ENCODE assay signal across 8 cellular contexts in the genomic region with DNA sequence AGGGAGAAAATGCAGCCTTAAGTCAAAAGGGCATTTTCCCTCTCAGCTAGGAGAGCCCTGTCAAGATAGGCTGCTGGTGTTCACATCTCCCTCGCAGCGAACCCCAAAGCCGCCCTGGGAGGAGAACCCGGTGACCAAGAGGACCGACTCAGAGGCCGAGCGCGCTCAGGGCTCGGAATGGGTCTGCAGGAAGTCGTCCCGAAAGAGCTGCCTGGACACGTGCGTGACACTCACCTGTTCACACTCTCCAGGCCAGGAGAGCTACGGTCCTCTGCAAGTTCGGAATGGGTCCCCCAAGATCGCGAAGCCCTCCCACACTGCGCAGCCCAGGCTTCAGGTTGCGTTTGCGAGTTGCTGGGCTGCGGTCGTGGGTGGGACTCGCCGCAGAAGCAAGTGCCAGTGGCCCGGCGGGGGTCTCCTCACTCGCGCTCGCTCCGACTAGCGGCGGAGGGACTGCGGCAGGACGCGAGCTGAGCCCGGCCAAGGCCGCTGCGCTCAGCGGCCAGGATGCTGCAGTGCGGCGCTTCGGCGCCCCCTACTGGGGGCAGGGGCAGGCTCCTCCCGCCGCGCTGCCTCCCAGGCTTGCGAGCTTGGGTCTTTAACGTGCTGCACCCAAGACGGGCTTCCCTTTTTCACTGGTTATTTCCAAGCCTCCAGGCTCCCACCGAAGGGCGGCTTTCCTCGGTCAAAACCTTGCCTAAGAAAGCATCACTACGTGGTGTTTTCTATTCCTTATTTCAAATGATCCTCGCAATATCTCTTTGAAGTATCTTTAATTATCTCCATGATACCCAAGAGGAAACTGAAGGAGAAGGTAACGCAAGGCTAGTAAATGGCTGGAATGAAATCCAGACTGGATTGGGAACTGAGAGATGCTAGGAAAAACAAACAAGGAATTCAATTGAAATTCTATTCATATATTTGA. TPM values are rescaled to one million over a fixed set of nuclear protein-coding genes. Genes with fewer than 3 reads are reported as not detected.
A peak's percentile ranks its signal among the peaks of the same experiment; 100 is the strongest.
DNase-seq lines count a peak whose midpoint lies in the region; ATAC-seq and TF ChIP-seq lines count a peak whose summit lies in the region.

A gene with protein sequence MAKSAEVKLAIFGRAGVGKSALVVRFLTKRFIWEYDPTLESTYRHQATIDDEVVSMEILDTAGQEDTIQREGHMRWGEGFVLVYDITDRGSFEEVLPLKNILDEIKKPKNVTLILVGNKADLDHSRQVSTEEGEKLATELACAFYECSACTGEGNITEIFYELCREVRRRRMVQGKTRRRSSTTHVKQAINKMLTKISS (minus strand): TSS at position 457 of the 925 bp plus-strand sequence. CDS start 3,928 bp downstream, outside the sequence.

- H3K36me3 Mint-ChIP-seq in type B pancreatic cell: peaks cover 15% of the 10 kb centered on the region

- H2AFZ ChIP-seq in SU-DHL-6 (ENCODE audit: low read depth, low read length, severe bottlenecking): no peak within 1 kb of the TSS

- peak; percentile 37 for TF ChIP-seq CTCF in SU-DHL-6 (IDR thresholded peaks at IDR 0.05; ENCODE audit: insufficient read depth, low read length, poor library complexity, severe bottlenecking)
- TF ChIP-seq CTCF in adrenal gland (IDR thresholded peaks at IDR 0.05): peak; percentile 90 to 99 (median 96)
- TF ChIP-seq CTCF in left ventricle myocardium inferior (IDR thresholded peaks at IDR 0.05; ENCODE audit: borderline replicate concordance): peak; percentile 99
- TF ChIP-seq CTCF in prostate gland (IDR thresholded peaks at IDR 0.05): peak; percentile 93 to 97 (median 95)
- TF ChIP-seq CTCF in type B pancreatic cell (conservative IDR thresholded peaks at IDR 0.05): peak; percentile 99

- no peak within 1 kb of the TSS for H3K9ac ChIP-seq in SU-DHL-6 (ENCODE audit: low read length)

- no peak within 1 kb of the TSS for H3K27ac ChIP-seq in SU-DHL-6 (ENCODE audit: low read depth, low read length)
- peak within 1 kb of the TSS; percentile 10 to 89 (median 78) for H3K27ac ChIP-seq in adrenal gland
- peak within 1 kb of the TSS; percentile 86 for H3K27ac ChIP-seq in left ventricle myocardium inferior (replicated peaks)
- peak within 1 kb of the TSS; percentile 69 to 70 for H3K27ac ChIP-seq in prostate gland

- ATAC-seq in GM21515 (IDR thresholded peaks at IDR 0.05; ENCODE audit: unreplicated experiment): peak; percentile 97

- H4K20me1 ChIP-seq in SU-DHL-6 (ENCODE audit: low read depth, low read length): no peaks in the 10 kb centered on the region

- no peak within 1 kb of the TSS for H3K4me2 ChIP-seq in SU-DHL-6 (ENCODE audit: low read depth, low read length, poor library complexity, severe bottlenecking)

- H3K36me3 ChIP-seq in SU-DHL-6 (ENCODE audit: low read length) (no peaks in the 10 kb centered on the region), adrenal gland (replicated peaks in 1 of 2) (no peaks in the 10 kb centered on the region), left ventricle myocardium inferior (no peaks in the 10 kb centered on the region), prostate gland (no peaks in the 10 kb centered on the region)

- peaks cover 0 to 33% of the 10 kb centered on the region in 2 donors for H3K4me1 ChIP-seq in adrenal gland (replicated peaks in 1 of 2)
- peaks cover 18% of the 10 kb centered on the region for H3K4me1 ChIP-seq in left ventricle myocardium inferior
- no peaks in the 10 kb centered on the region for H3K4me1 ChIP-seq in prostate gland (replicated peaks)

- H3K79me2 ChIP-seq in SU-DHL-6 (ENCODE audit: insufficient read depth, low read length): no peaks in the 10 kb centered on the region

- H3K27me3 ChIP-seq in SU-DHL-6 (ENCODE audit: low read length) (no peaks in the 10 kb centered on the region), adrenal gland (no peaks in the 10 kb centered on the region), left ventricle myocardium inferior (ENCODE audit: low read depth) (peaks cover 50% of the 10 kb centered on the region), prostate gland (replicated peaks; ENCODE audit: insufficient read depth) (no peaks in the 10 kb centered on the region)

- H3K9me3 Mint-ChIP-seq in type B pancreatic cell: no peaks in the 10 kb centered on the region

- TF ChIP-seq POLR2A in adrenal gland (IDR thresholded peaks at IDR 0.05) (peak in 1 of 2 donors; percentile 45), prostate gland (IDR thresholded peaks at IDR 0.05) (no peak)

- H3F3A ChIP-seq in SU-DHL-6 (ENCODE audit: insufficient read depth): no peaks in the 10 kb centered on the region

- H3K4me1 Mint-ChIP-seq in type B pancreatic cell (ENCODE audit: unreplicated experiment): peaks cover 8% of the 10 kb centered on the region

- intact Hi-C loops in adrenal gland (cut with DNase I): loop anchor here (5.0 to 10.0 kb wide), 2 partner anchors 54 to 219 kb away; no protein-coding TSS in a partner anchor
- intact Hi-C loops in left ventricle myocardium inferior (cut with micrococcal nuclease): loop anchor here (2.0 to 5.0 kb wide), 2 partner anchors 68 to 219 kb away; no protein-coding TSS in a partner anchor
- intact Hi-C loops in prostate gland (cut with DNase I): loop anchor here (1.0 to 10.0 kb wide), 4 partner anchors 46 to 374 kb away; no protein-coding TSS in a partner anchor

- peak; percentile 89 for DNase-seq in DMS53 treated with DMSO at 0.1 percent for 48 hours (lab: John Stamatoyannopoulos, UW; ENCODE audit: unreplicated experiment)
- peak; percentile 77 for DNase-seq in HuH-7 (ENCODE audit: low spot score)
- DNase-seq in adrenal gland: peak; percentile 76 to 90 (median 83)
- peak; percentile 80 for DNase-seq in left ventricle myocardium inferior
- peak; percentile 72 for DNase-seq in prostate gland (ENCODE audit: low spot score)
- DNase-seq in type B pancreatic cell (ENCODE audit: extremely low spot score, unreplicated experiment): peak; percentile 91

- peaks cover 27% of the 10 kb centered on the region for H3K27me3 Mint-ChIP-seq in type B pancreatic cell

- no peaks in the 10 kb centered on the region; the same call in 1 of the 2 replicates for H3K9me3 ChIP-seq in SU-DHL-6 (ENCODE audit: insufficient read depth, low read length)
- no peaks in the 10 kb centered on the region for H3K9me3 ChIP-seq in adrenal gland (replicated peaks in 1 of 3)
- H3K9me3 ChIP-seq in left ventricle myocardium inferior (replicated peaks): no peaks in the 10 kb centered on the region
- no peaks in the 10 kb centered on the region for H3K9me3 ChIP-seq in prostate gland

- peak within 1 kb of the TSS; percentile 80 for H3K4me3 Mint-ChIP-seq in type B pancreatic cell

- H3K27ac Mint-ChIP-seq in type B pancreatic cell: peak within 1 kb of the TSS; percentile 33

- WGBS in adrenal gland, 4 donors: 3 to 4% (median 4%) methylated on average over 20 to 55 of the region's 55 CpGs
- WGBS in prostate gland: 4% methylated on average over 43 of the region's 55 CpGs

- no peak within 1 kb of the TSS for H3K4me3 ChIP-seq in SU-DHL-6 (ENCODE audit: insufficient read depth, low read length, poor library complexity, severe bottlenecking)
- H3K4me3 ChIP-seq in adrenal gland: peak within 1 kb of the TSS in 3 of 4 donors; percentile 58 to 62 (median 62)
- H3K4me3 ChIP-seq in left ventricle myocardium inferior: peak within 1 kb of the TSS; percentile 72
- H3K4me3 ChIP-seq in prostate gland: peak within 1 kb of the TSS; percentile 35 to 43

- no peaks in the 10 kb centered on the region for H3K9me2 ChIP-seq in SU-DHL-6 (replicated peaks; ENCODE audit: insufficient read depth, low read length)

RNA-seq across cellular contexts. Expression of the gene that starts here (rescaled TPM):
- total RNA-seq in adrenal gland (100 to 1,000 TPM in 3 of 8 donors, 10 to 100 TPM in 5; 20.4 to 146 (median 87.9) TPM), left ventricle myocardium inferior (4.5 TPM), prostate gland (10 to 100 TPM; 12.7 to 13.3 TPM), type B pancreatic cell (ENCODE audit: low replicate concordance) (24.2 and 32.3 TPM in 2 replicates)
- polyA plus RNA-seq in adrenal gland: 10 to 100 TPM; 33.5 to 47.9 (median 39.3) TPM

Comparison
In these comparisons a context has a peak if more than half of its experiments do, and no peak if none do; other contexts are left out.
1. CTCF ChIP-seq: peak in every context shown above with its lines; median percentile 99 in left ventricle myocardium inferior; 99 in type B pancreatic cell; 96 in adrenal gland; 95 in prostate gland; 37 in SU-DHL-6.